ENCODE assay signal across 13 cellular contexts in genomic region chr16:66521227-66521626, GRCh38. TPM values are rescaled to one million over a fixed set of nuclear protein-coding genes. Genes with fewer than 3 reads are reported as not detected.
DNase-seq lines count a peak whose midpoint lies in the region; ATAC-seq and TF ChIP-seq lines count a peak whose summit lies in the region.
"Had no signal": no experiment of that assay in that cellular context is flagged by ENCODE, and none has a peak within 500 bp of the region (broad histone marks: within the 10 kb centered on the region; RNA-seq: fewer than 3 reads in every experiment).

No MANE protein-coding gene starts in this region.

- H3K9me3 Mint-ChIP-seq in activated B cell treated with CpG ODN at 0.5 μM for 24 hours, result no peaks in the 10 kb centered on the region

- no peak overlapping the region for H2AFZ ChIP-seq in HCT116 (ENCODE audit: low read depth, low read length, poor library complexity, severe bottlenecking)
- H2AFZ ChIP-seq in smooth muscle cell (ENCODE audit: low read depth), result no peak overlapping the region

- H3K36me3 ChIP-seq in HCT116 (ENCODE audit: control insufficient read depth in 1 of 2, insufficient read depth in 2 of 2, low read length in 2 of 2), result no peaks in the 10 kb centered on the region
- no peaks in the 10 kb centered on the region for H3K36me3 ChIP-seq in smooth muscle cell (ENCODE audit: low read depth)

- H3K4me3 Mint-ChIP-seq in activated B cell treated with CpG ODN at 0.5 μM for 24 hours, result peak overlapping the region; percentile 39

- H3K27me3 Mint-ChIP-seq in activated B cell treated with CpG ODN at 0.5 μM for 24 hours, result no peaks in the 10 kb centered on the region

- no peaks in the 10 kb centered on the region for H3K79me2 ChIP-seq in HCT116 (ENCODE audit: insufficient read depth, low read length)
- no peaks in the 10 kb centered on the region for H3K79me2 ChIP-seq in smooth muscle cell (ENCODE audit: low read depth)

- H3K27me3 ChIP-seq in HCT116 (ENCODE audit: insufficient read depth, low read length) (no peaks in the 10 kb centered on the region), smooth muscle cell (ENCODE audit: low read depth) (no peaks in the 10 kb centered on the region)

- H3K4me1 ChIP-seq in HCT116 (ENCODE audit: control insufficient read depth in 1 of 2, insufficient read depth in 2 of 2, low read length in 2 of 2), result peaks cover 45 to 55% of the 10 kb centered on the region in 2 experiments
- H3K4me1 ChIP-seq in smooth muscle cell (ENCODE audit: low read depth), result peaks cover 22% of the 10 kb centered on the region

- H3K9ac ChIP-seq in HCT116 (ENCODE audit: low read length) (no peak overlapping the region), smooth muscle cell (ENCODE audit: low read depth) (peak overlapping the region; percentile 77)

- no peaks in the 10 kb centered on the region for H3K9me3 ChIP-seq in HCT116 (ENCODE audit: control insufficient read depth in 1 of 2, insufficient read depth in 1 of 2, low read depth in 1 of 2, low read length in 2 of 2)
- no peaks in the 10 kb centered on the region for H3K9me3 ChIP-seq in smooth muscle cell (replicated peaks; ENCODE audit: low read depth)

- H3K4me2 ChIP-seq in HCT116 (ENCODE audit: low read length) (peak overlapping the region; percentile 62), smooth muscle cell (peak overlapping the region; percentile 25)

- ATAC-seq in HCT116 (no peak), activated B cell treated with CpG ODN at 0.5 μM for 24 hours (ENCODE audit: low read depth) (no peak), HG03108 (IDR thresholded peaks at IDR 0.05; ENCODE audit: unreplicated experiment) (no peak), GM19455 (IDR thresholded peaks at IDR 0.05; ENCODE audit: unreplicated experiment) (no peak)

- POLR2A ChIA-PET in HCT116 (lab: Charles Lee) (interaction anchor here (0.8 to 1.9 kb wide), 2 partner anchors 10 to 26 kb away, joined by 3 to 9 read pairs; no protein-coding TSS in a partner anchor), activated B cell treated with CpG ODN at 0.5 μM for 24 hours (lab: Charles Lee) (interaction anchor here (9.8 kb wide), 1 partner anchor 29 kb away, joined by 162 read pairs; the partner anchor contains the start of genes CKLF and TK2)

- 100% methylated on average over 5 of the region's 5 CpGs for WGBS in smooth muscle cell (ENCODE audit: low lambda C conversion rate)

- no peak for TF ChIP-seq POLR2A in HCT116 (IDR thresholded peaks at IDR 0.05; ENCODE audit: borderline replicate concordance, extremely low read depth, insufficient read depth, insufficient read length)

- H3K4me3 ChIP-seq in HCT116 (replicated peaks in 1 of 2; ENCODE audit: low read depth in 1 of 2, low read length in 2 of 2) (no peak overlapping the region), smooth muscle cell (no peak overlapping the region)

- CTCF ChIA-PET in HCT116 (lab: Charles Lee), result interaction anchor here (0.6 to 2.8 kb wide), 6 partner anchors 19 to 309 kb away, joined by 3 to 10 read pairs (median 4); partner anchors contain the start of gene NAE1
- CTCF ChIA-PET in activated B cell treated with CpG ODN at 0.5 μM for 24 hours (lab: Charles Lee), result interaction anchor here (1.2 kb wide), 1 partner anchor 45 kb away, joined by 3 read pairs; no protein-coding TSS in a partner anchor

- H3K9me2 ChIP-seq in HCT116 (ENCODE audit: insufficient read depth), result no peaks in the 10 kb centered on the region

- no peak overlapping the region for H3K27ac ChIP-seq in HCT116 (ENCODE audit: low read depth, low read length)
- H3K27ac ChIP-seq in epithelial cell of prostate, result peak overlapping the region; percentile 69
- peak overlapping the region; percentile 92 for H3K27ac ChIP-seq in smooth muscle cell (ENCODE audit: low read depth)

- H3K36me3 Mint-ChIP-seq in activated B cell treated with CpG ODN at 0.5 μM for 24 hours (ENCODE audit: low read depth), result no peaks in the 10 kb centered on the region

- no peak for TF ChIP-seq RAD21 in HCT116 (IDR thresholded peaks at IDR 0.05; ENCODE audit: low read depth)

- H3K27ac Mint-ChIP-seq in activated B cell treated with CpG ODN at 0.5 μM for 24 hours, result peak overlapping the region; percentile 24

- TF ChIP-seq CTCF in HCT116 (IDR thresholded peaks at IDR 0.05 in 2 of 3, conservative IDR thresholded peaks at IDR 0.05 in 1 of 3; ENCODE audit: borderline replicate concordance in 1 of 3, insufficient read depth in 1 of 3, low read depth in 2 of 3, low read length in 2 of 3), result no peak
- no peak for TF ChIP-seq CTCF in activated B cell treated with CpG ODN at 0.5 μM for 24 hours (IDR thresholded peaks at IDR 0.05)
- TF ChIP-seq CTCF in smooth muscle cell (IDR thresholded peaks at IDR 0.05; ENCODE audit: borderline replicate concordance, insufficient read depth, poor library complexity, severe bottlenecking), result no peak

- RAD21 ChIA-PET in HCT116 (lab: Charles Lee; ENCODE audit: low non-redundant PET in 1 of 2, low total read pairs in 2 of 2, uncharacterized antibody in 2 of 2, unreplicated experiment in 2 of 2), result no interaction called here

- H3F3A ChIP-seq in smooth muscle cell (ENCODE audit: low read depth), result peaks cover 8% of the 10 kb centered on the region

- H3K4me1 Mint-ChIP-seq in activated B cell treated with CpG ODN at 0.5 μM for 24 hours, result peaks cover 97% of the 10 kb centered on the region

- H4K20me1 ChIP-seq in HCT116 (ENCODE audit: insufficient read depth), result no peaks in the 10 kb centered on the region
- H4K20me1 ChIP-seq in smooth muscle cell (ENCODE audit: low read depth), result no peaks in the 10 kb centered on the region

- DNase-seq in HCT116 (ENCODE audit: low read depth, low spot score), result no peak
- DNase-seq in activated B cell treated with CpG ODN at 0.5 μM for 24 hours, result no peak
- DNase-seq in epithelial cell of prostate (ENCODE audit: low read depth, low spot score), result no peak
- DNase-seq in smooth muscle cell (lab: John Stamatoyannopoulos, UW; ENCODE audit: unreplicated experiment), result no peak
- no peak for DNase-seq in NCI-H2171 (lab: John Stamatoyannopoulos, UW)
- DNase-seq in hippocampal formation (lab: John Stamatoyannopoulos, UW), result no peak
- DNase-seq: activated CD4-positive, alpha-beta T cell treated with anti-CD3 and anti-CD28 coated beads for 4 hours; central memory CD4-positive, alpha-beta T cell; DMS53; NCI-H146; stimulated activated CD4-positive, alpha-beta T cell treated with anti-CD3 and anti-CD28 coated beads, Interleukin-2, amount 100 ng/mL, for 48 hours had no signal

- no TSS peak for BruUV-seq in HCT116 (replicated peaks; lab: Mats Ljungman, UMichigan)

- intact Hi-C loops in HCT116 (cut with micrococcal nuclease), result no loop called here
- intact Hi-C loops in activated B cell treated with CpG ODN at 0.5 μM for 24 hours (cut with micrococcal nuclease), result loop anchor here (2.0 kb wide), 1 partner anchor 230 kb away; the partner anchor contains the start of gene DYNC1LI2

TF ChIP-seq in HCT116, 20 proteins besides CTCF, POLR2A, EP300 and RAD21:
- TF ChIP-seq ELF1 (IDR thresholded peaks at IDR 0.05; ENCODE audit: borderline replicate concordance, low read depth) (no peak), ZNF274 (IDR thresholded peaks at IDR 0.05; ENCODE audit: low read depth, low read length) (no peak), SRF (IDR thresholded peaks at IDR 0.05; ENCODE audit: low read depth) (no peak), SP1 (IDR thresholded peaks at IDR 0.05; ENCODE audit: low read depth) (no peak), POLR2AphosphoS5 (IDR thresholded peaks at IDR 0.05; ENCODE audit: low read depth, low read length) (no peak), TCF7L2 (IDR thresholded peaks at IDR 0.05; ENCODE audit: borderline replicate concordance, extremely low read depth, insufficient read depth, insufficient read length) (no peak), ZBTB33 (IDR thresholded peaks at IDR 0.05; ENCODE audit: extremely low read depth, insufficient replicate concordance, low read length) (no peak), CBX3 (IDR thresholded peaks at IDR 0.05; ENCODE audit: low read depth) (no peak)
- TF ChIP-seq, protein P1, sequence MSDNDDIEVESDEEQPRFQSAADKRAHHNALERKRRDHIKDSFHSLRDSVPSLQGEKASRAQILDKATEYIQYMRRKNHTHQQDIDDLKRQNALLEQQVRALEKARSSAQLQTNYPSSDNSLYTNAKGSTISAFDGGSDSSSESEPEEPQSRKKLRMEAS (IDR thresholded peaks at IDR 0.05), result no peak
TF ChIP-seq in HCT116: peak in this region for 0.

RNA-seq across cellular contexts. Expression of gene TK2, which starts 28.7 kb away (rescaled TPM):
- 15.4 TPM for total RNA-seq in HCT116 (2021; ENCODE audit: unreplicated experiment)
- polyA plus RNA-seq in HCT116 (2012), result 14.7 and 16.9 TPM in 2 replicates
- 4.0 and 4.8 TPM in 2 replicates for total RNA-seq in activated B cell treated with CpG ODN at 0.5 μM for 24 hours
- 9.7 and 10.8 TPM in 2 replicates for total RNA-seq in smooth muscle cell
- polyA plus RNA-seq in smooth muscle cell, result 6.4 and 7.3 TPM in 2 replicates

RNA-seq across cellular contexts. Expression of gene CKLF, which starts 31.1 kb away (rescaled TPM):
- total RNA-seq in HCT116 (2021; ENCODE audit: unreplicated experiment), result 38.6 TPM
- polyA plus RNA-seq in HCT116 (2012), result 84.1 and 84.2 TPM in 2 replicates
- total RNA-seq in activated B cell treated with CpG ODN at 0.5 μM for 24 hours, result 12.1 and 20.0 TPM in 2 replicates
- total RNA-seq in smooth muscle cell, result 49.4 and 78.1 TPM in 2 replicates
- 61.5 and 68.4 TPM in 2 replicates for polyA plus RNA-seq in smooth muscle cell

RNA-seq across cellular contexts. Expression of gene CMTM1, which starts 45.0 kb away (rescaled TPM):
- total RNA-seq in HCT116 (2021; ENCODE audit: unreplicated experiment) (5.2 TPM), activated B cell treated with CpG ODN at 0.5 μM for 24 hours (0.95 and 1.9 TPM in 2 replicates), smooth muscle cell (0.27 and 2.6 TPM in 2 replicates)
- 2.3 TPM in 2 replicates for polyA plus RNA-seq in HCT116 (2012)
- 2.5 and 2.6 TPM in 2 replicates for polyA plus RNA-seq in smooth muscle cell

RNA-seq across cellular contexts. Expression of gene CMTM2, which starts 58.0 kb away (rescaled TPM):
- total RNA-seq in HCT116 (2021; ENCODE audit: unreplicated experiment), result 0.42 TPM
- polyA plus RNA-seq in HCT116 (2012), result 0.15 and 0.16 TPM in 2 replicates
- total RNA-seq in activated B cell treated with CpG ODN at 0.5 μM for 24 hours, result not detected in 2 replicates
- total RNA-seq in smooth muscle cell, result not detected in 2 replicates
- 0.60 TPM in 1 of 2 replicates, not detected in the other for polyA plus RNA-seq in smooth muscle cell
